ENCODE assay signal across 9 cellular contexts in the genomic region with DNA sequence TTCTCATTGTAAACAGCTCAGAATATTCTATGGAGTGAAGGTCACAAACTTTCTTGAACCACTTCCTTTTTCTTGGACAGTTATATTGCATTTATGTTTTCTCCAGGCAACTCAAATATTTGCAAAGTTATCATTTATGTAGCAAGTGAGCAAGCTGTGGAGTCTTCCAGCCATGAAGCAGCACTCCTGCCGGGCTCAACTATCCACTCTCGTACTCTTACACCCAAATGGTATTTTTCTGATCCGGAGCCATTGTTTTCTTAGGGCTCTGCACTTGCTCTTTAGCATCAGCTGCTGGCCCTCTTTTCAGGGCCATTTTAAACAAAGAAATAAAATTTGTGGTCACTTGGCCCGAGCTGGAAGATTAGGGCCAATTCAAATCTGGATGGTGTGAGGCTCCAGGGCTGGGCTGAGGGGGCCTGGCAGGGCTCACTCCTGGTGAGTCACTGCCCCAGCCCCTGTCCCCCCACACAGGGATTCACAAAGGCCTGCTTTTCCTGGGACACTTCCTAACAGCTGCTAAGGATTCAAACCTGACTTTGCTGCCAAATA. TPM values are rescaled to one million over a fixed set of nuclear protein-coding genes. Genes with fewer than 3 reads are reported as not detected.
DNase-seq lines count a peak whose midpoint lies in the region; ATAC-seq lines count a peak whose summit lies in the region.
"Had no signal": no experiment of that assay in that cellular context is flagged by ENCODE, and none has a peak within 500 bp of the region (broad histone marks: within the 10 kb centered on the region; RNA-seq: fewer than 3 reads in every experiment).

No MANE protein-coding gene starts in this region.

- H3K4me3 ChIP-seq in MG63, result no peak overlapping the region

- H3K27ac ChIP-seq in cingulate gyrus (ENCODE audit: low read depth, low read length), result peak overlapping the region; percentile 14

- DNase-seq in AML-193 (lab: John Stamatoyannopoulos, UW), result peak; percentile 62 to 63
- DNase-seq in MG63, result peak; percentile 78
- DNase-seq in myocyte (ENCODE audit: low read depth), result peak; percentile 94
- DNase-seq in T1000 (lab: John Stamatoyannopoulos, UW), result no peak
- no peak for DNase-seq in stimulated activated naive CD4-positive, alpha-beta T cell treated with Interleukin-2 at 50 U/mL for 16 hours (lab: John Stamatoyannopoulos, UW)
- DNase-seq in NCI-H524 treated with DMSO at 0.1 percent for 48 hours (lab: John Stamatoyannopoulos, UW), result no peak
- DNase-seq: NCI-H748 treated with DMSO at 0.1 percent for 48 hours had no signal

- H3K27me3 ChIP-seq in MG63, result no peaks in the 10 kb centered on the region

- H3K36me3 ChIP-seq in MG63, result no peaks in the 10 kb centered on the region

- no peak for ATAC-seq in GM21619 (IDR thresholded peaks at IDR 0.05; ENCODE audit: unreplicated experiment)

- no peaks in the 10 kb centered on the region for H3K9me3 ChIP-seq in MG63

RNA-seq across cellular contexts. Expression of gene SYNE3, which starts 19.7 kb away (rescaled TPM):
- 2.8 TPM in 2 replicates for total RNA-seq in MG63 (2014; rRNA removed; shearing (Covaris generic); ENCODE audit: low replicate concordance)
- 5.2 and 5.9 TPM in 2 replicates for total RNA-seq in myocyte
- polyA plus RNA-seq in myocyte (2012), result 2.3 TPM

RNA-seq across cellular contexts. Expression of gene GLRX5, which starts 38.1 kb away (rescaled TPM):
- total RNA-seq in MG63 (2014; rRNA removed; shearing (Covaris generic); ENCODE audit: low replicate concordance), result 31.5 and 38.1 TPM in 2 replicates
- 67.1 and 69.5 TPM in 2 replicates for total RNA-seq in myocyte
- polyA plus RNA-seq in myocyte (2012), result 63.7 TPM

Comparison
In these comparisons a context has a peak if more than half of its experiments do, and no peak if none do; other contexts are left out.
1. DNase-seq: peak in AML-193 (2 of 2), MG63 (single experiment) and myocyte (single experiment); none in T1000 (single experiment), stimulated activated naive CD4-positive, alpha-beta T cell treated with Interleukin-2 at 50 U/mL for 16 hours (single experiment) and NCI-H524 treated with DMSO at 0.1 percent for 48 hours (single experiment).